ENCODE assay signal across 27 cellular contexts in genomic region chr7:80036107-80036506, GRCh38.
"Had no signal": no experiment of that assay in that cellular context is flagged by ENCODE, and none has a peak within 500 bp of the region (broad histone marks: within the 10 kb centered on the region; RNA-seq: fewer than 3 reads in every experiment).

No MANE protein-coding gene starts in this region.

- H3K4me1 ChIP-seq: gastroesophageal sphincter, heart right ventricle had no signal

- DNase-seq: activated CD4-positive, alpha-beta memory T cell treated with anti-CD3 and anti-CD28 coated beads for 36 hours; activated CD4-positive, alpha-beta T cell treated with anti-CD3 and anti-CD28 coated beads for 36 hours; activated CD4-positive, alpha-beta T cell treated with anti-CD3 and anti-CD28 coated beads, Interleukin-2, amount 10 ng/mL, durations not matched to agents 24 days and 14 days; activated CD4-positive, CD25-positive, alpha-beta regulatory T cell; activated CD4-positive, CD25-positive, alpha-beta regulatory T cell treated with anti-CD3 and anti-CD28 coated beads, Interleukin-2, amount 50 U/mL, for 72 hours; activated CD8-positive, alpha-beta memory T cell treated with anti-CD3 and anti-CD28 coated beads, Interleukin-2, amount 10 ng/mL, durations not matched to agents 7 days and 5 days; activated CD8-positive, alpha-beta memory T cell treated with anti-CD3 and anti-CD28 coated beads, Interleukin-2, amount 50 U/mL, for 48 hours; activated CD8-positive, alpha-beta T cell treated with anti-CD3 and anti-CD28 coated beads, Interleukin-2, amount 10 ng/mL, durations not matched to agents 7 days and 5 days; activated gamma-delta T cell; activated naive CD4-positive, alpha-beta T cell treated with anti-CD3 and anti-CD28 coated beads, Interleukin-2, amount 50 U/mL, for 16 hours; activated naive CD4-positive, alpha-beta T cell treated with Interleukin-2 at 50 U/mL for 16 hours; activated T-cell treated with anti-CD3 and anti-CD28 coated beads for 4 hours; activated T-cell treated with anti-CD3 and anti-CD28 coated beads, Interleukin-2, amount 50 U/mL, for 24 hours; activated T-cell treated with anti-CD3 and anti-CD28 coated beads, Interleukin-2, amount 50 U/mL, for 72 hours; amniotic stem cell; anterior cingulate cortex; brain microvascular endothelial cell; dorsolateral prefrontal cortex; effector memory CD4-positive, alpha-beta T cell; erythroblast; foreskin melanocyte; heart right ventricle; T-helper 2 cell had no signal

- H3K4me2 ChIP-seq: hepatocyte had no signal

- H3K27me3 ChIP-seq: brain microvascular endothelial cell, dorsolateral prefrontal cortex, esophagus muscularis mucosa, gastroesophageal sphincter, hepatocyte had no signal

- H3K36me3 ChIP-seq: brain microvascular endothelial cell, esophagus muscularis mucosa, gastroesophageal sphincter, heart right ventricle had no signal

- H3K9me3 ChIP-seq: esophagus muscularis mucosa, gastroesophageal sphincter, heart right ventricle had no signal

- H3K79me2 ChIP-seq: hepatocyte had no signal

- ATAC-seq: activated CD4-positive, alpha-beta T cell treated with anti-CD3 and anti-CD28 coated beads for 36 hours; activated CD8-positive, alpha-beta memory T cell treated with anti-CD3 and anti-CD28 coated beads, Interleukin-2, amount 10 ng/mL, durations not matched to agents 7 days and 5 days; activated CD8-positive, alpha-beta T cell treated with anti-CD3 and anti-CD28 coated beads, Interleukin-2, amount 10 ng/mL, durations not matched to agents 7 days and 5 days; activated T-cell treated with anti-CD3 and anti-CD28 coated beads, Interleukin-2, amount 50 U/mL, for 72 hours; gastroesophageal sphincter; heart right ventricle had no signal

- H3K4me3 ChIP-seq: coronary artery, dorsolateral prefrontal cortex, esophagus muscularis mucosa, gastroesophageal sphincter, heart right ventricle, hepatocyte had no signal

- H2AFZ ChIP-seq: hepatocyte had no signal

- H3K27ac ChIP-seq: brain microvascular endothelial cell, coronary artery, dorsolateral prefrontal cortex, esophagus muscularis mucosa, gastroesophageal sphincter, heart right ventricle, hepatocyte had no signal
